In the genomic region with DNA sequence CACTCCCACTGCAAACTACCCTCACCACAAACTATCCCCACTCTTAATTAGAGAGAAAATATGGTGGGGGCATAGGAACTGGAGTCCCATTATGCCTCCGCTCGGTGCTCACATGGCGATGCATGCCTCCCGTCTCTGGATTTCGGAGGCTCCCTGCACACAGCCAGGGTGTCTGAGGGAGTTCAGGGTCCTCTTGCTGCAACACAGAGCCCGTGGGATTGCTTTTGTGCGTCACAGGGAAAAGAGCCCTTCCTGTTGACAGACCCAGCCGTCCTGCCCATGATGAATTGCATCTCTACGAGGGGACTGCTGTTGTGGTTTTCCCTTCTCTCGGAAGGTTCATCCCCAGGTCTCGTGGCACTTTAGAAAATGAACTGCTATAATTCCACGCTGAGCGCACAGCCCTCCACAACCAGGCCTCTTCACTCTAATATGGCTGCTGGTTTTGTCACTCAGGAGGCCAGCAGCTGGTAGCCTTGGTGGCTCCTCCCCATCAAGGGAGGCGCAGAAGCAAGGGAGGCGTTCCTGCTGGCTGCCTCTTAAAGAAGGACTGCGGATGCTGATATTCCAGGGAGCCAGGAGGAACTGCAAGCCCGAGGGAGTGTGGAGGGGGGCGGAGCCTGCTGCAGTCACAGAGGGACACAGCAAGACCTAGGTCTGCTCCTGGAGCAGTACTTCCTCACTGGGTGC, we compare ENCODE assay signal across 2 cellular contexts.
TF ChIP-seq lines count a peak whose summit lies in the region.

No MANE protein-coding gene starts in this region.

TF ChIP-seq in liver, 16 proteins besides CTCF, POLR2A, EP300 and RAD21:
- TF ChIP-seq RXRA (IDR thresholded peaks at IDR 0.05) (no peak), HNF4A (conservative IDR thresholded peaks at IDR 0.05) (no peak), YY1 (IDR thresholded peaks at IDR 0.05) (no peak), SP1 (IDR thresholded peaks at IDR 0.05) (peak; percentile 21)

TF ChIP-seq in HepG2, 621 proteins besides CTCF, POLR2A, EP300 and RAD21:
- TF ChIP-seq CAMTA2 (CRISPR knock-in tag; IDR thresholded peaks at IDR 0.05; ENCODE audit: borderline replicate concordance) (no peak), ZFY (CRISPR knock-in tag; IDR thresholded peaks at IDR 0.05) (no peak), SP5 (CRISPR knock-in tag; IDR thresholded peaks at IDR 0.05; ENCODE audit: borderline replicate concordance, low read depth) (no peak), ZNF510 (CRISPR knock-in tag; IDR thresholded peaks at IDR 0.05; ENCODE audit: low read depth) (no peak), ZNF235 (CRISPR knock-in tag; IDR thresholded peaks at IDR 0.05; ENCODE audit: borderline replicate concordance) (no peak), U2AF1 (optimal IDR thresholded peaks at IDR 0.05; ENCODE audit: low read depth, low read length) (no peak), XRCC5 (optimal IDR thresholded peaks at IDR 0.05; ENCODE audit: low read length) (no peak)
